ENCODE assay signal across 9 cellular contexts in genomic region chr16:68074850-68075249, GRCh38. TPM values are rescaled to one million over a fixed set of nuclear protein-coding genes. Genes with fewer than 3 reads are reported as not detected.
DNase-seq lines count a peak whose midpoint lies in the region; ATAC-seq and TF ChIP-seq lines count a peak whose summit lies in the region.
"Had no signal": no experiment of that assay in that cellular context is flagged by ENCODE, and none has a peak within 500 bp of the region (broad histone marks: within the 10 kb centered on the region; RNA-seq: fewer than 3 reads in every experiment).

No MANE protein-coding gene starts in this region.

- H3K9me3 Mint-ChIP-seq in activated CD4-positive, alpha-beta memory T cell treated with anti-CD3 and anti-CD28 coated beads for 36 hours, result no peaks in the 10 kb centered on the region

- H3K27ac ChIP-seq in spleen, result peak overlapping the region; percentile 46 to 82 (median 68)

- CTCF ChIA-PET in activated CD4-positive, alpha-beta memory T cell treated with anti-CD3 and anti-CD28 coated beads for 36 hours (lab: Charles Lee), result interaction anchor here (1.5 to 3.6 kb wide), 4 partner anchors 9 to 52 kb away, joined by 3 to 24 read pairs (median 9); partner anchors contain the start of genes DDX28 and DUS2

- H3K27ac Mint-ChIP-seq in activated CD4-positive, alpha-beta memory T cell treated with anti-CD3 and anti-CD28 coated beads for 36 hours, result peak overlapping the region; percentile 87

- no peaks in the 10 kb centered on the region for H3K27me3 Mint-ChIP-seq in activated CD4-positive, alpha-beta memory T cell treated with anti-CD3 and anti-CD28 coated beads for 36 hours

- intact Hi-C loops in activated CD4-positive, alpha-beta memory T cell treated with anti-CD3 and anti-CD28 coated beads for 36 hours (cut with micrococcal nuclease), result loop anchor here (1.0 kb wide), 1 partner anchor 10 kb away; the partner anchor contains the start of gene NFATC3
- intact Hi-C loops in spleen (cut with DNase I; ENCODE audit: low total_unique reads), result no loop called here

- H3K9me3 ChIP-seq in spleen, result no peaks in the 10 kb centered on the region

- peak; percentile 81 for ATAC-seq in HG03378 (IDR thresholded peaks at IDR 0.05; ENCODE audit: unreplicated experiment)

- TF ChIP-seq CTCF in spleen (IDR thresholded peaks at IDR 0.05 in 8 of 11, conservative IDR thresholded peaks at IDR 0.05 in 3 of 11), result no peak

- 27 to 51% (median 41%) methylated on average over 3 to 4 of the region's 4 CpGs for WGBS in spleen, 5 donors

- H3K4me3 ChIP-seq in spleen, result peak overlapping the region in 1 of 8 donors; percentile 35

- no peak overlapping the region for H3K4me3 Mint-ChIP-seq in activated CD4-positive, alpha-beta memory T cell treated with anti-CD3 and anti-CD28 coated beads for 36 hours

- no peak for TF ChIP-seq POLR2A in spleen (IDR thresholded peaks at IDR 0.05)

- no peaks in the 10 kb centered on the region for H3K27me3 ChIP-seq in spleen (replicated peaks in 1 of 7)

- DNase-seq in stimulated activated CD4-positive, alpha-beta T cell treated with anti-CD3 and anti-CD28 coated beads, Interleukin-15, amount 100 ng/mL, for 24 hours, result peak; percentile 57
- no peak for DNase-seq in stimulated activated CD4-positive, alpha-beta T cell treated with anti-CD3 and anti-CD28 coated beads, Interleukin-4, amount 100 ng/mL, for 1 hour
- DNase-seq in activated CD4-positive, alpha-beta memory T cell treated with anti-CD3 and anti-CD28 coated beads for 36 hours, result peak; percentile 84
- DNase-seq in spleen (peak; percentile 95), AG20443 (ENCODE audit: low spot score) (no peak), HT-29 (ENCODE audit: low spot score) (no peak), NCI-H510A treated with DMSO at 0.1 percent for 48 hours (lab: John Stamatoyannopoulos, UW) (no peak)

- H3K4me1 Mint-ChIP-seq in activated CD4-positive, alpha-beta memory T cell treated with anti-CD3 and anti-CD28 coated beads for 36 hours (ENCODE audit: low read depth), result peaks cover 76% of the 10 kb centered on the region

- H3K4me1 ChIP-seq in spleen, result peaks cover 65 to 100% (median 94%) of the 10 kb centered on the region in 6 donors

- POLR2A ChIA-PET in activated CD4-positive, alpha-beta memory T cell treated with anti-CD3 and anti-CD28 coated beads for 36 hours (lab: Charles Lee), result interaction anchor here (3.2 kb wide), 1 partner anchor 10 kb away, joined by 23 read pairs; the partner anchor contains the start of gene NFATC3

- H3K36me3 ChIP-seq in spleen, result peaks cover 0 to 95% (median 43%) of the 10 kb centered on the region in 6 donors

- peaks cover 65% of the 10 kb centered on the region for H3K36me3 Mint-ChIP-seq in activated CD4-positive, alpha-beta memory T cell treated with anti-CD3 and anti-CD28 coated beads for 36 hours

RNA-seq across cellular contexts. Expression of gene NFATC3, which starts 10.3 kb away (rescaled TPM):
- total RNA-seq in activated CD4-positive, alpha-beta memory T cell treated with anti-CD3 and anti-CD28 coated beads for 36 hours, result 10 to 100 TPM; 83.4 to 85.2 TPM
- total RNA-seq in spleen, result 10 to 100 TPM; 64.4 to 89.7 (median 68.5) TPM
- 10 to 100 TPM; 12.4 to 13.1 (median 12.7) TPM for polyA plus RNA-seq in spleen
- total RNA-seq in HT-29 (2014; rRNA removed; shearing (Covaris generic)), result 20.4 and 20.8 TPM in 2 replicates

RNA-seq across cellular contexts. Expression of gene DUS2, which starts 51.8 kb away (rescaled TPM):
- total RNA-seq in activated CD4-positive, alpha-beta memory T cell treated with anti-CD3 and anti-CD28 coated beads for 36 hours, result 10 to 100 TPM; 29.2 to 29.4 TPM
- total RNA-seq in spleen, result 10 to 100 TPM; 22.3 to 31.7 (median 27.6) TPM
- 10 to 100 TPM; 17.4 to 28.8 (median 25.2) TPM for polyA plus RNA-seq in spleen
- total RNA-seq in HT-29 (2014; rRNA removed; shearing (Covaris generic)), result 18.7 and 19.0 TPM in 2 replicates

RNA-seq across cellular contexts. Expression of gene DDX28, which starts 51.8 kb away (rescaled TPM):
- total RNA-seq in activated CD4-positive, alpha-beta memory T cell treated with anti-CD3 and anti-CD28 coated beads for 36 hours, result 10 to 100 TPM; 12.8 to 14.5 TPM
- 10 to 100 TPM in 5 of 7 donors, 1 to 10 TPM in 2; 8.6 to 12.7 (median 10.3) TPM for total RNA-seq in spleen
- 10 to 100 TPM; 15.8 to 19.0 (median 17.6) TPM for polyA plus RNA-seq in spleen
- 27.4 and 30.4 TPM in 2 replicates for total RNA-seq in HT-29 (2014; rRNA removed; shearing (Covaris generic))

RNA-seq across cellular contexts. Expression of gene DPEP2NB, which starts 59.1 kb away (rescaled TPM):
- not detected for total RNA-seq in activated CD4-positive, alpha-beta memory T cell treated with anti-CD3 and anti-CD28 coated beads for 36 hours
- total RNA-seq in spleen, result not detected
- polyA plus RNA-seq in spleen, result not detected
- total RNA-seq in HT-29 (2014; rRNA removed; shearing (Covaris generic)), result not detected in 2 replicates
- polyA plus RNA-seq: BJ had no signal

Comparison
In these comparisons a context has a peak if more than half of its experiments do, and no peak if none do; other contexts are left out.
1. DNase-seq: peak in stimulated activated CD4-positive, alpha-beta T cell treated with anti-CD3 and anti-CD28 coated beads, Interleukin-15, amount 100 ng/mL, for 24 hours (single experiment), activated CD4-positive, alpha-beta memory T cell treated with anti-CD3 and anti-CD28 coated beads for 36 hours (single experiment) and spleen (single experiment); none in stimulated activated CD4-positive, alpha-beta T cell treated with anti-CD3 and anti-CD28 coated beads, Interleukin-4, amount 100 ng/mL, for 1 hour (single experiment), AG20443 (single experiment), HT-29 (single experiment) and NCI-H510A treated with DMSO at 0.1 percent for 48 hours (single experiment).